Comparison of ENCODE assay signal across 8 cellular contexts in the genomic region with DNA sequence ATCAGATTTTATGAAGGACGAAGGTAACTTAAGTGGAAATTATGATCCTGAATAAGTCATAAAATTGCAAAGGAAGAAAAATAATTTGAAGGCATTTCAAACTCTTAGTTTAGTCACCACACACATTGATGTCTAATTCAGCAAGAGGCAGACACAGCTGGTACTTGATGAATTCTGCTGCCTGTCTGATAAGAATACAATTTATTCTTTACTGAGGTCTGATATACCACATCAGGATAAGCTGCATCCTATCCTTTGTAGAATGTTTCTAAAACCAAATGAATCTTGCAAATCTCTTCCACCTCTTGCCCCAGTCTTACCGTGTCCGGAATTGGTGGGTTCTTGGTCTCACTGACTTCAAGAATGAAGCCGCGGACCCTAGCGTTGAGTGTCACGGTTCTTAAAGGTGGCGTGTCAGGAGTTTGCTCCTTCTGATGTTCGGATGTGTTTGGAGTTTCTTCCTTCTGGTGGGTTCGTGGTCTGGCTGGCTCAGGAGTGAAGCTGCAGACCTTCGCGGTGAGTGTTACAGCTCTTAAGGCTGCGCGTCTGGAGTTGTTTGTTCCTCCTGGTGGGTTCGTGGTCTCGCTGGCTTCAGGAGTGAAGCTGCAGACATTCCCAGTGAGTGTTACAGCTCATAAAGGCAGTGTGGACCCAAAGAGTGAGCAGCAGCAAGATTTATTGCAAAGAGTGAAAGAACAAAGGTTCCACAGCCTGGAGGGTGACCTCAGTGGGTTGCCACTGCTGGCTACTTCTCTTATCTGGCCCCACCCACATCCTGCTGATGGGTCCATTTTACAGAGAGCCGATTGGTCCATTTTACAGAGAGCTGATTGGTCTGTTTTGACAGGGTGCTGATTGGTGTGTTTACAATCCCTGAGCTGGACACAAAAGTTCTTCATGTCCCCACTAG. TPM values are rescaled to one million over a fixed set of nuclear protein-coding genes. Genes with fewer than 3 reads are reported as not detected.
DNase-seq lines count a peak whose midpoint lies in the region; ATAC-seq and TF ChIP-seq lines count a peak whose summit lies in the region.
"Not testable (repeated sequence)": the region's sequence is repeated elsewhere in the genome, so short reads cannot be mapped to it uniquely, and the experiment has no call there.
"Had no signal": no experiment of that assay in that cellular context is flagged by ENCODE, and none has a peak within 500 bp of the region (broad histone marks: within the 10 kb centered on the region; RNA-seq: fewer than 3 reads in every experiment).

A gene with protein sequence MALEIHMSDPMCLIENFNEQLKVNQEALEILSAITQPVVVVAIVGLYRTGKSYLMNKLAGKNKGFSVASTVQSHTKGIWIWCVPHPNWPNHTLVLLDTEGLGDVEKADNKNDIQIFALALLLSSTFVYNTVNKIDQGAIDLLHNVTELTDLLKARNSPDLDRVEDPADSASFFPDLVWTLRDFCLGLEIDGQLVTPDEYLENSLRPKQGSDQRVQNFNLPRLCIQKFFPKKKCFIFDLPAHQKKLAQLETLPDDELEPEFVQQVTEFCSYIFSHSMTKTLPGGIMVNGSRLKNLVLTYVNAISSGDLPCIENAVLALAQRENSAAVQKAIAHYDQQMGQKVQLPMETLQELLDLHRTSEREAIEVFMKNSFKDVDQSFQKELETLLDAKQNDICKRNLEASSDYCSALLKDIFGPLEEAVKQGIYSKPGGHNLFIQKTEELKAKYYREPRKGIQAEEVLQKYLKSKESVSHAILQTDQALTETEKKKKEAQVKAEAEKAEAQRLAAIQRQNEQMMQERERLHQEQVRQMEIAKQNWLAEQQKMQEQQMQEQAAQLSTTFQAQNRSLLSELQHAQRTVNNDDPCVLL (minus strand): TSS at position 729 of the 910 bp plus-strand sequence. CDS start 3,305 bp downstream, outside the sequence.

- H3K9me3 ChIP-seq in Loucy (ENCODE audit: insufficient read depth, low read depth, low read length); heart right ventricle: not testable (repeated sequence)

- H4K20me1 ChIP-seq in Loucy (ENCODE audit: insufficient read depth, low read length, poor library complexity, severe bottlenecking): not testable (repeated sequence)

- H3K79me2 ChIP-seq in Loucy (ENCODE audit: insufficient read depth, low read length): peaks cover 43% of the 10 kb centered on the region

- H3K27me3 ChIP-seq in Loucy (ENCODE audit: insufficient read depth, low read length, poor library complexity, severe bottlenecking); heart right ventricle: not testable (repeated sequence)

- H3K4me3 ChIP-seq in Loucy (ENCODE audit: low read length, poor library complexity, severe bottlenecking) (peak within 1 kb of the TSS; percentile 74), heart right ventricle (peak within 1 kb of the TSS in 6 of 10 donors; percentile 12 to 55 (median 24))

- peak within 1 kb of the TSS; percentile 86 for H3K4me2 ChIP-seq in Loucy (ENCODE audit: low read depth, low read length, poor library complexity, severe bottlenecking)

- H3K36me3 ChIP-seq in Loucy (ENCODE audit: insufficient read depth, low read length): not testable (repeated sequence)
- H3K36me3 ChIP-seq in heart right ventricle: peaks cover 0 to 21% (median 0%) of the 10 kb centered on the region in 9 donors

- 88 to 90% methylated on average over 17 of the region's 17 CpGs for WGBS in heart right ventricle, 2 donors

- not testable (repeated sequence) for H2AFZ ChIP-seq in Loucy (ENCODE audit: low read length)

- ATAC-seq in GM19351 (IDR thresholded peaks at IDR 0.05; ENCODE audit: unreplicated experiment): peak; percentile 77
- peak; percentile 79 for ATAC-seq in HG02852 (IDR thresholded peaks at IDR 0.05; ENCODE audit: unreplicated experiment)
- not testable (repeated sequence) for ATAC-seq in heart right ventricle

- not testable (repeated sequence) for H3F3A ChIP-seq in Loucy (ENCODE audit: low read depth)

- TF ChIP-seq CTCF in Loucy (conservative IDR thresholded peaks at IDR 0.05; ENCODE audit: low read length); heart right ventricle (IDR thresholded peaks at IDR 0.05): not testable (repeated sequence)

- peak; percentile 67 for DNase-seq in activated CD4-positive, CD25-positive, alpha-beta regulatory T cell treated with anti-CD3 and anti-CD28 coated beads, Interleukin-2, amount 50 U/mL, for 72 hours
- DNase-seq in activated gamma-delta T cell treated with Interleukin-2 at 50 U/mL for 16 hours: peak; percentile 59
- not testable (repeated sequence) for DNase-seq in heart right ventricle
- DNase-seq in stimulated activated CD4-positive, alpha-beta T cell treated with anti-CD3 and anti-CD28 coated beads, Interleukin-2, amount 100 ng/mL, for 24 hours: peak; percentile 53 to 68

- H3K27ac ChIP-seq in heart right ventricle: peak within 1 kb of the TSS in 1 of 10 donors; percentile 83

- peak within 1 kb of the TSS; percentile 68 for H3K9ac ChIP-seq in Loucy (ENCODE audit: low read depth, low read length, poor library complexity, severe bottlenecking)

- H3K4me1 ChIP-seq in Loucy (ENCODE audit: insufficient read depth, low read length, poor library complexity, severe bottlenecking): peaks cover 51% of the 10 kb centered on the region
- peaks cover 0 to 69% (median 0%) of the 10 kb centered on the region in 9 donors for H3K4me1 ChIP-seq in heart right ventricle

- intact Hi-C loops in heart right ventricle (cut with DNase I): not testable (repeated sequence)

- not testable (repeated sequence) for H3K9me2 ChIP-seq in Loucy (replicated peaks; ENCODE audit: low read depth, low read length)

RNA-seq across cellular contexts. Expression of the gene that starts here (rescaled TPM):
- total RNA-seq in heart right ventricle: 10 to 100 TPM in 1 of 10 donors, 1 to 10 TPM in 3, under 1 TPM in 6; 0.48 to 62.0 (median 0.85) TPM
- polyA plus RNA-seq in heart right ventricle: under 1 TPM; 0.39 to 0.59 TPM
- total RNA-seq: HT-29 had no signal
